In genomic region chrX:49072712-49073095, GRCh38 we compare ENCODE assay signal across 8 cellular contexts. TPM values are rescaled to one million over a fixed set of nuclear protein-coding genes. Genes with fewer than 3 reads are reported as not detected.
DNase-seq lines count a peak whose midpoint lies in the region; ATAC-seq and TF ChIP-seq lines count a peak whose summit lies in the region.
"Had no signal": no experiment of that assay in that cellular context is flagged by ENCODE, and none has a peak within 500 bp of the region (broad histone marks: within the 10 kb centered on the region; RNA-seq: fewer than 3 reads in every experiment).

No MANE protein-coding gene starts in this region.

- H3K4me3 Mint-ChIP-seq in T-helper 2 cell treated with Interferon-gamma antibody and Interleukin-4, amounts not matched to agents 5 μg/mL and 100 μg/mL, for 36 hours = peak overlapping the region; percentile 83
- peak overlapping the region; percentile 91 for H3K4me3 Mint-ChIP-seq in endothelial cell (ENCODE audit: unreplicated experiment)
- peak overlapping the region; percentile 87 to 97 for H3K4me3 Mint-ChIP-seq in stimulated activated naive CD8-positive, alpha-beta T cell treated with anti-CD3 and anti-CD28 coated beads, Interleukin-15, amount 100 ng/mL, for 72 hours

- no peaks in the 10 kb centered on the region for H3K27me3 Mint-ChIP-seq in T-helper 2 cell treated with Interferon-gamma antibody and Interleukin-4, amounts not matched to agents 5 μg/mL and 100 μg/mL, for 36 hours (ENCODE audit: low read depth)
- H3K27me3 Mint-ChIP-seq in endothelial cell (ENCODE audit: unreplicated experiment) = peaks cover 5% of the 10 kb centered on the region
- H3K27me3 Mint-ChIP-seq in stimulated activated naive CD8-positive, alpha-beta T cell treated with anti-CD3 and anti-CD28 coated beads, Interleukin-15, amount 100 ng/mL, for 72 hours = no peaks in the 10 kb centered on the region

- no peak for DNase-seq in T-helper 2 cell treated with Interferon-gamma antibody and Interleukin-4, amounts not matched to agents 5 μg/mL and 100 μg/mL, for 36 hours (ENCODE audit: low spot score)
- DNase-seq in T-helper 2 cell (no peak), endothelial cell (ENCODE audit: low spot score) (no peak), NCI-H2107 treated with DMSO at 0.1 percent for 48 hours (lab: John Stamatoyannopoulos, UW; ENCODE audit: unreplicated experiment) (no peak)
- no peak for DNase-seq in stimulated activated naive CD8-positive, alpha-beta T cell treated with anti-CD3 and anti-CD28 coated beads, Interleukin-15, amount 100 ng/mL, for 72 hours
- DNase-seq: AML-193, PC-3 had no signal

- peak overlapping the region; percentile 78 for H3K27ac Mint-ChIP-seq in T-helper 2 cell treated with Interferon-gamma antibody and Interleukin-4, amounts not matched to agents 5 μg/mL and 100 μg/mL, for 36 hours
- no peak overlapping the region for H3K27ac Mint-ChIP-seq in endothelial cell (ENCODE audit: unreplicated experiment)
- H3K27ac Mint-ChIP-seq in stimulated activated naive CD8-positive, alpha-beta T cell treated with anti-CD3 and anti-CD28 coated beads, Interleukin-15, amount 100 ng/mL, for 72 hours = peak overlapping the region; percentile 74 to 88

- no peak for TF ChIP-seq CTCF in endothelial cell (IDR thresholded peaks at IDR 0.05; ENCODE audit: unreplicated experiment)

- no peak for ATAC-seq in stimulated activated naive CD8-positive, alpha-beta T cell treated with anti-CD3 and anti-CD28 coated beads, Interleukin-15, amount 100 ng/mL, for 72 hours
- ATAC-seq in GM19463 (IDR thresholded peaks at IDR 0.05; ENCODE audit: unreplicated experiment) = no peak
- ATAC-seq: PC-3 had no signal

- H3K4me1 Mint-ChIP-seq in T-helper 2 cell treated with Interferon-gamma antibody and Interleukin-4, amounts not matched to agents 5 μg/mL and 100 μg/mL, for 36 hours (ENCODE audit: low read depth) = peaks cover 15% of the 10 kb centered on the region
- peaks cover 10% of the 10 kb centered on the region for H3K4me1 Mint-ChIP-seq in endothelial cell (ENCODE audit: unreplicated experiment)
- H3K4me1 Mint-ChIP-seq in stimulated activated naive CD8-positive, alpha-beta T cell treated with anti-CD3 and anti-CD28 coated beads, Interleukin-15, amount 100 ng/mL, for 72 hours = peaks cover 23% of the 10 kb centered on the region

- H3K36me3 Mint-ChIP-seq in T-helper 2 cell treated with Interferon-gamma antibody and Interleukin-4, amounts not matched to agents 5 μg/mL and 100 μg/mL, for 36 hours (ENCODE audit: low read depth) = peaks cover 16% of the 10 kb centered on the region
- no peaks in the 10 kb centered on the region for H3K36me3 Mint-ChIP-seq in endothelial cell (ENCODE audit: low read depth, unreplicated experiment)

- H3K9me3 Mint-ChIP-seq in T-helper 2 cell treated with Interferon-gamma antibody and Interleukin-4, amounts not matched to agents 5 μg/mL and 100 μg/mL, for 36 hours = no peaks in the 10 kb centered on the region
- H3K9me3 Mint-ChIP-seq in endothelial cell (ENCODE audit: unreplicated experiment) = no peaks in the 10 kb centered on the region
- H3K9me3 Mint-ChIP-seq in stimulated activated naive CD8-positive, alpha-beta T cell treated with anti-CD3 and anti-CD28 coated beads, Interleukin-15, amount 100 ng/mL, for 72 hours = no peaks in the 10 kb centered on the region

RNA-seq across cellular contexts. Expression of gene PRAF2, which starts 1.1 kb away (rescaled TPM):
- total RNA-seq in endothelial cell (ENCODE audit: unreplicated experiment) = 22.3 TPM

RNA-seq across cellular contexts. Expression of gene WDR45, which starts 7.0 kb away (rescaled TPM):
- total RNA-seq in endothelial cell (ENCODE audit: unreplicated experiment) = 46.4 TPM

RNA-seq across cellular contexts. Expression of gene CCDC120, which starts 13.9 kb away (rescaled TPM):
- total RNA-seq in endothelial cell (ENCODE audit: unreplicated experiment) = 22.5 TPM

RNA-seq across cellular contexts. Expression of gene TFE3, which starts 29.5 kb away (rescaled TPM):
- 31.0 TPM for total RNA-seq in endothelial cell (ENCODE audit: unreplicated experiment)

RNA-seq across cellular contexts. Expression of gene GPKOW, which starts 50.8 kb away (rescaled TPM):
- total RNA-seq in endothelial cell (ENCODE audit: unreplicated experiment) = 28.8 TPM
